Comparison of ENCODE assay signal across 9 cellular contexts in genomic region chr2:196431957-196432356, GRCh38.
DNase-seq lines count a peak whose midpoint lies in the region; ATAC-seq and TF ChIP-seq lines count a peak whose summit lies in the region.
"Had no signal": no experiment of that assay in that cellular context is flagged by ENCODE, and none has a peak within 500 bp of the region (broad histone marks: within the 10 kb centered on the region; RNA-seq: fewer than 3 reads in every experiment).

No MANE protein-coding gene starts in this region.

- H3K27me3 Mint-ChIP-seq in natural killer cell treated with Interleukin-12 subunit alpha and Interleukin-12 subunit beta and Interleukin-15 and Interleukin-18, amount 100 ng/mL, for 72 hours = peaks cover 22 to 29% of the 10 kb centered on the region in 2 donors

- CTCF ChIA-PET in HCT116 (lab: Charles Lee) = interaction anchor here (0.8 to 1.2 kb wide), 2 partner anchors 9 to 319 kb away, joined by 3 read pairs; no protein-coding TSS in a partner anchor

- peak; percentile 44 for DNase-seq in BE2C
- peak; percentile 32 for DNase-seq in HCT116 (ENCODE audit: low read depth, low spot score)
- peak; percentile 44 for DNase-seq in iPS DF 4.7 (ENCODE audit: extremely low read depth, low spot score)
- no peak for DNase-seq in natural killer cell treated with Interleukin-12 subunit alpha and Interleukin-12 subunit beta and Interleukin-15 and Interleukin-18, amount 100 ng/mL, for 72 hours (ENCODE audit: low spot score)
- DNase-seq in SW480 (ENCODE audit: low spot score) = no peak

- POLR2A ChIA-PET in HCT116 (lab: Charles Lee) = no interaction called here

- H3K27ac Mint-ChIP-seq in natural killer cell treated with Interleukin-12 subunit alpha and Interleukin-12 subunit beta and Interleukin-15 and Interleukin-18, amount 100 ng/mL, for 72 hours = no peak overlapping the region
- H3K27ac Mint-ChIP-seq: T-helper 2 cell treated with Interferon-gamma antibody and Interleukin-4, amounts not matched to agents 5 μg/mL and 100 μg/mL, for 36 hours had no signal

- no peaks in the 10 kb centered on the region for H3K27me3 ChIP-seq in BE2C
- no peaks in the 10 kb centered on the region for H3K27me3 ChIP-seq in HCT116 (ENCODE audit: insufficient read depth, low read length)
- H3K27me3 ChIP-seq in SU-DHL-6 (ENCODE audit: low read length) = no peaks in the 10 kb centered on the region

- no peaks in the 10 kb centered on the region for H3K9me3 Mint-ChIP-seq in natural killer cell treated with Interleukin-12 subunit alpha and Interleukin-12 subunit beta and Interleukin-15 and Interleukin-18, amount 100 ng/mL, for 72 hours
- H3K9me3 Mint-ChIP-seq: T-helper 2 cell treated with Interferon-gamma antibody and Interleukin-4, amounts not matched to agents 5 μg/mL and 100 μg/mL, for 36 hours had no signal

- H2AFZ ChIP-seq in HCT116 (ENCODE audit: low read depth, low read length, poor library complexity, severe bottlenecking) = no peak overlapping the region
- H2AFZ ChIP-seq in SU-DHL-6 (ENCODE audit: low read depth, low read length, severe bottlenecking) = no peak overlapping the region

- H3K27ac ChIP-seq in HCT116 (ENCODE audit: low read depth, low read length) (no peak overlapping the region), SU-DHL-6 (ENCODE audit: low read depth, low read length) (no peak overlapping the region)

- no peaks in the 10 kb centered on the region for H3K36me3 Mint-ChIP-seq in natural killer cell treated with Interleukin-12 subunit alpha and Interleukin-12 subunit beta and Interleukin-15 and Interleukin-18, amount 100 ng/mL, for 72 hours

- BruUV-seq in HCT116 (replicated peaks; lab: Mats Ljungman, UMichigan) = no TSS peak

- H3K9me3 ChIP-seq in BE2C (no peaks in the 10 kb centered on the region; the same call in 1 of the 2 replicates), HCT116 (ENCODE audit: control insufficient read depth in 1 of 2, insufficient read depth in 1 of 2, low read depth in 1 of 2, low read length in 2 of 2) (no peaks in the 10 kb centered on the region), SU-DHL-6 (ENCODE audit: insufficient read depth, low read length) (no peaks in the 10 kb centered on the region)

- H3K36me3 ChIP-seq in BE2C (no peaks in the 10 kb centered on the region), HCT116 (ENCODE audit: control insufficient read depth in 1 of 2, insufficient read depth in 2 of 2, low read length in 2 of 2) (no peaks in the 10 kb centered on the region), SU-DHL-6 (ENCODE audit: low read length) (no peaks in the 10 kb centered on the region)

- no peak for TF ChIP-seq POLR2A in HCT116 (IDR thresholded peaks at IDR 0.05; ENCODE audit: borderline replicate concordance, extremely low read depth, insufficient read depth, insufficient read length)

- H3K79me2 ChIP-seq in HCT116 (ENCODE audit: insufficient read depth, low read length) (no peaks in the 10 kb centered on the region), SU-DHL-6 (ENCODE audit: insufficient read depth, low read length) (no peaks in the 10 kb centered on the region)

- H3K4me1 ChIP-seq in BE2C (no peaks in the 10 kb centered on the region), HCT116 (ENCODE audit: control insufficient read depth in 1 of 2, insufficient read depth in 2 of 2, low read length in 2 of 2) (no peaks in the 10 kb centered on the region)

- H3F3A ChIP-seq in SU-DHL-6 (ENCODE audit: insufficient read depth) = no peaks in the 10 kb centered on the region

- peak; percentile 81 for TF ChIP-seq CTCF in BE2C (IDR thresholded peaks at IDR 0.05; ENCODE audit: low read depth, low read length)
- peak; percentile 33 to 70 (median 69); a peak in 5 of 6 replicates for TF ChIP-seq CTCF in HCT116 (IDR thresholded peaks at IDR 0.05 in 2 of 3, conservative IDR thresholded peaks at IDR 0.05 in 1 of 3; ENCODE audit: borderline replicate concordance in 1 of 3, insufficient read depth in 1 of 3, low read depth in 2 of 3, low read length in 2 of 3)
- peak; percentile 37 for TF ChIP-seq CTCF in SU-DHL-6 (IDR thresholded peaks at IDR 0.05; ENCODE audit: insufficient read depth, low read length, poor library complexity, severe bottlenecking)

- peak; percentile 80 for ATAC-seq in HCT116
- no peak for ATAC-seq in HG02759 (IDR thresholded peaks at IDR 0.05; ENCODE audit: unreplicated experiment)
- ATAC-seq in natural killer cell treated with Interleukin-12 subunit alpha and Interleukin-12 subunit beta and Interleukin-15 and Interleukin-18, amount 100 ng/mL, for 72 hours = no peak
- ATAC-seq in HG02798 (IDR thresholded peaks at IDR 0.05; ENCODE audit: poor library complexity, unreplicated experiment) = no peak

- H3K4me2 ChIP-seq in HCT116 (ENCODE audit: low read length) = no peak overlapping the region
- no peak overlapping the region for H3K4me2 ChIP-seq in SU-DHL-6 (ENCODE audit: low read depth, low read length, poor library complexity, severe bottlenecking)

- H3K9ac ChIP-seq in HCT116 (ENCODE audit: low read length) = no peak overlapping the region
- no peak overlapping the region for H3K9ac ChIP-seq in SU-DHL-6 (ENCODE audit: low read length)

- H3K4me3 ChIP-seq in BE2C (ENCODE audit: low read depth, low read length) (no peak overlapping the region), HCT116 (replicated peaks in 1 of 2; ENCODE audit: low read depth in 1 of 2, low read length in 2 of 2) (no peak overlapping the region), SU-DHL-6 (ENCODE audit: insufficient read depth, low read length, poor library complexity, severe bottlenecking) (no peak overlapping the region)

- RAD21 ChIA-PET in HCT116 (lab: Charles Lee; ENCODE audit: low non-redundant PET in 1 of 2, low total read pairs in 2 of 2, uncharacterized antibody in 2 of 2, unreplicated experiment in 2 of 2) = no interaction called here

- H4K20me1 ChIP-seq in HCT116 (ENCODE audit: insufficient read depth) (no peaks in the 10 kb centered on the region), SU-DHL-6 (ENCODE audit: low read depth, low read length) (no peaks in the 10 kb centered on the region)

- intact Hi-C loops in HCT116 (cut with micrococcal nuclease) = loop anchor here (10.0 kb wide), 1 partner anchor 323 kb away; no protein-coding TSS in a partner anchor

- H3K9me2 ChIP-seq in HCT116 (ENCODE audit: insufficient read depth) (no peaks in the 10 kb centered on the region), SU-DHL-6 (replicated peaks; ENCODE audit: insufficient read depth, low read length) (no peaks in the 10 kb centered on the region)

- no peak overlapping the region for H3K4me3 Mint-ChIP-seq in natural killer cell treated with Interleukin-12 subunit alpha and Interleukin-12 subunit beta and Interleukin-15 and Interleukin-18, amount 100 ng/mL, for 72 hours
- H3K4me3 Mint-ChIP-seq: T-helper 2 cell treated with Interferon-gamma antibody and Interleukin-4, amounts not matched to agents 5 μg/mL and 100 μg/mL, for 36 hours had no signal

- H3K4me1 Mint-ChIP-seq in natural killer cell treated with Interleukin-12 subunit alpha and Interleukin-12 subunit beta and Interleukin-15 and Interleukin-18, amount 100 ng/mL, for 72 hours (ENCODE audit: low read depth in 2 of 2) = no peaks in the 10 kb centered on the region

- peak; percentile 58 for TF ChIP-seq RAD21 in HCT116 (IDR thresholded peaks at IDR 0.05; ENCODE audit: low read depth)

TF ChIP-seq in HCT116, 20 proteins besides CTCF, POLR2A, EP300 and RAD21:
- TF ChIP-seq JUND (IDR thresholded peaks at IDR 0.05) (no peak), EZH2phosphoT487 (IDR thresholded peaks at IDR 0.05; ENCODE audit: borderline replicate concordance) (no peak), ZBTB33 (IDR thresholded peaks at IDR 0.05; ENCODE audit: extremely low read depth, insufficient replicate concordance, low read length) (no peak)

Comparison
In these comparisons a context has a peak if more than half of its experiments do, and no peak if none do; other contexts are left out.
1. DNase-seq: peak in BE2C (single experiment), HCT116 (single experiment) and iPS DF 4.7 (single experiment); none in natural killer cell treated with Interleukin-12 subunit alpha and Interleukin-12 subunit beta and Interleukin-15 and Interleukin-18, amount 100 ng/mL, for 72 hours (single experiment) and SW480 (single experiment).
2. Peak in every context shown above with its lines, with median percentiles within 50 percentile points of each other: CTCF ChIP-seq.